ENCODE assay signal across 2 cellular contexts in the genomic region with DNA sequence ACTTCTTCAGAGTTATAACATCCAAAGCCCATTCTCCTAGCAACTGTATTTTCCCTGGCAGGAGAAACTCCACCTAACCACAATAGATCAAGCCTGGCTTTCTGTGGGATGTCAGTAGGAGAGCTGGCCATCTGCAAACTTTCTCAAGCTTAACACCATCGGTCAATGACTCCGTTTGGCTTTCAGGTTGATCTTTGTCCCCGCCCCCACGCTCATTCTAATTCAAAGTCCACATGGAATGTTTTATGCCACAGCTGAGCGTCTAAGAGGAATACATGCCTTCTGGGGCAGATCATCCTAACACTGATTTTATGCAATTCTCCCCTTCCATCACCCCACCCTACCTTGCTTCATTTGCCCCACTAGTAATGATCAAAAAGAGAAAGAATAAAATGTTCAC.
TF ChIP-seq lines count a peak whose summit lies in the region.

No MANE protein-coding gene starts in this region.

TF ChIP-seq in GM23338, 12 proteins besides CTCF, POLR2A, EP300 and RAD21:
- TF ChIP-seq ZNF114 (CRISPR knock-in tag; IDR thresholded peaks at IDR 0.05), result no peak
- TF ChIP-seq, protein P1, sequence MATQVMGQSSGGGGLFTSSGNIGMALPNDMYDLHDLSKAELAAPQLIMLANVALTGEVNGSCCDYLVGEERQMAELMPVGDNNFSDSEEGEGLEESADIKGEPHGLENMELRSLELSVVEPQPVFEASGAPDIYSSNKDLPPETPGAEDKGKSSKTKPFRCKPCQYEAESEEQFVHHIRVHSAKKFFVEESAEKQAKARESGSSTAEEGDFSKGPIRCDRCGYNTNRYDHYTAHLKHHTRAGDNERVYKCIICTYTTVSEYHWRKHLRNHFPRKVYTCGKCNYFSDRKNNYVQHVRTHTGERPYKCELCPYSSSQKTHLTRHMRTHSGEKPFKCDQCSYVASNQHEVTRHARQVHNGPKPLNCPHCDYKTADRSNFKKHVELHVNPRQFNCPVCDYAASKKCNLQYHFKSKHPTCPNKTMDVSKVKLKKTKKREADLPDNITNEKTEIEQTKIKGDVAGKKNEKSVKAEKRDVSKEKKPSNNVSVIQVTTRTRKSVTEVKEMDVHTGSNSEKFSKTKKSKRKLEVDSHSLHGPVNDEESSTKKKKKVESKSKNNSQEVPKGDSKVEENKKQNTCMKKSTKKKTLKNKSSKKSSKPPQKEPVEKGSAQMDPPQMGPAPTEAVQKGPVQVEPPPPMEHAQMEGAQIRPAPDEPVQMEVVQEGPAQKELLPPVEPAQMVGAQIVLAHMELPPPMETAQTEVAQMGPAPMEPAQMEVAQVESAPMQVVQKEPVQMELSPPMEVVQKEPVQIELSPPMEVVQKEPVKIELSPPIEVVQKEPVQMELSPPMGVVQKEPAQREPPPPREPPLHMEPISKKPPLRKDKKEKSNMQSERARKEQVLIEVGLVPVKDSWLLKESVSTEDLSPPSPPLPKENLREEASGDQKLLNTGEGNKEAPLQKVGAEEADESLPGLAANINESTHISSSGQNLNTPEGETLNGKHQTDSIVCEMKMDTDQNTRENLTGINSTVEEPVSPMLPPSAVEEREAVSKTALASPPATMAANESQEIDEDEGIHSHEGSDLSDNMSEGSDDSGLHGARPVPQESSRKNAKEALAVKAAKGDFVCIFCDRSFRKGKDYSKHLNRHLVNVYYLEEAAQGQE (IDR thresholded peaks at IDR 0.05; ENCODE audit: unreplicated experiment), result no peak
- TF ChIP-seq, protein P2, sequence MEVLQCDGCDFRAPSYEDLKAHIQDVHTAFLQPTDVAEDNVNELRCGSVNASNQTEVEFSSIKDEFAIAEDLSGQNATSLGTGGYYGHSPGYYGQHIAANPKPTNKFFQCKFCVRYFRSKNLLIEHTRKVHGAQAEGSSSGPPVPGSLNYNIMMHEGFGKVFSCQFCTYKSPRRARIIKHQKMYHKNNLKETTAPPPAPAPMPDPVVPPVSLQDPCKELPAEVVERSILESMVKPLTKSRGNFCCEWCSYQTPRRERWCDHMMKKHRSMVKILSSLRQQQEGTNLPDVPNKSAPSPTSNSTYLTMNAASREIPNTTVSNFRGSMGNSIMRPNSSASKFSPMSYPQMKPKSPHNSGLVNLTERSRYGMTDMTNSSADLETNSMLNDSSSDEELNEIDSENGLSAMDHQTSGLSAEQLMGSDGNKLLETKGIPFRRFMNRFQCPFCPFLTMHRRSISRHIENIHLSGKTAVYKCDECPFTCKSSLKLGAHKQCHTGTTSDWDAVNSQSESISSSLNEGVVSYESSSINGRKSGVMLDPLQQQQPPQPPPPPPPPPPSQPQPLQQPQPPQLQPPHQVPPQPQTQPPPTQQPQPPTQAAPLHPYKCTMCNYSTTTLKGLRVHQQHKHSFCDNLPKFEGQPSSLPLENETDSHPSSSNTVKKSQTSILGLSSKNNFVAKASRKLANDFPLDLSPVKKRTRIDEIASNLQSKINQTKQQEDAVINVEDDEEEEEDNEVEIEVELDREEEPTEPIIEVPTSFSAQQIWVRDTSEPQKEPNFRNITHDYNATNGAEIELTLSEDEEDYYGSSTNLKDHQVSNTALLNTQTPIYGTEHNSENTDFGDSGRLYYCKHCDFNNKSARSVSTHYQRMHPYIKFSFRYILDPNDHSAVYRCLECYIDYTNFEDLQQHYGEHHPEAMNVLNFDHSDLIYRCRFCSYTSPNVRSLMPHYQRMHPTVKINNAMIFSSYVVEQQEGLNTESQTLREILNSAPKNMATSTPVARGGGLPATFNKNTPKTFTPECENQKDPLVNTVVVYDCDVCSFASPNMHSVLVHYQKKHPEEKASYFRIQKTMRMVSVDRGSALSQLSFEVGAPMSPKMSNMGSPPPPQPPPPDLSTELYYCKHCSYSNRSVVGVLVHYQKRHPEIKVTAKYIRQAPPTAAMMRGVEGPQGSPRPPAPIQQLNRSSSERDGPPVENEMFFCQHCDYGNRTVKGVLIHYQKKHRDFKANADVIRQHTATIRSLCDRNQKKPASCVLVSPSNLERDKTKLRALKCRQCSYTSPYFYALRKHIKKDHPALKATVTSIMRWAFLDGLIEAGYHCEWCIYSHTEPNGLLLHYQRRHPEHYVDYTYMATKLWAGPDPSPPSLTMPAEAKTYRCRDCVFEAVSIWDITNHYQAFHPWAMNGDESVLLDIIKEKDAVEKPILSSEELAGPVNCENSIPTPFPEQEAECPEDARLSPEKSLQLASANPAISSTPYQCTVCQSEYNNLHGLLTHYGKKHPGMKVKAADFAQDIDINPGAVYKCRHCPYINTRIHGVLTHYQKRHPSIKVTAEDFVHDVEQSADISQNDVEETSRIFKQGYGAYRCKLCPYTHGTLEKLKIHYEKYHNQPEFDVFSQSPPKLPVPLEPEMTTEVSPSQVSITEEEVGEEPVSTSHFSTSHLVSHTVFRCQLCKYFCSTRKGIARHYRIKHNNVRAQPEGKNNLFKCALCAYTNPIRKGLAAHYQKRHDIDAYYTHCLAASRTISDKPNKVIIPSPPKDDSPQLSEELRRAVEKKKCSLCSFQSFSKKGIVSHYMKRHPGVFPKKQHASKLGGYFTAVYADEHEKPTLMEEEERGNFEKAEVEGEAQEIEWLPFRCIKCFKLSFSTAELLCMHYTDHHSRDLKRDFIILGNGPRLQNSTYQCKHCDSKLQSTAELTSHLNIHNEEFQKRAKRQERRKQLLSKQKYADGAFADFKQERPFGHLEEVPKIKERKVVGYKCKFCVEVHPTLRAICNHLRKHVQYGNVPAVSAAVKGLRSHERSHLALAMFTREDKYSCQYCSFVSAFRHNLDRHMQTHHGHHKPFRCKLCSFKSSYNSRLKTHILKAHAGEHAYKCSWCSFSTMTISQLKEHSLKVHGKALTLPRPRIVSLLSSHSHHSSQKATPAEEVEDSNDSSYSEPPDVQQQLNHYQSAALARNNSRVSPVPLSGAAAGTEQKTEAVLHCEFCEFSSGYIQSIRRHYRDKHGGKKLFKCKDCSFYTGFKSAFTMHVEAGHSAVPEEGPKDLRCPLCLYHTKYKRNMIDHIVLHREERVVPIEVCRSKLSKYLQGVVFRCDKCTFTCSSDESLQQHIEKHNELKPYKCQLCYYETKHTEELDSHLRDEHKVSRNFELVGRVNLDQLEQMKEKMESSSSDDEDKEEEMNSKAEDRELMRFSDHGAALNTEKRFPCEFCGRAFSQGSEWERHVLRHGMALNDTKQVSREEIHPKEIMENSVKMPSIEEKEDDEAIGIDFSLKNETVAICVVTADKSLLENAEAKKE (CRISPR knock-in tag; IDR thresholded peaks at IDR 0.05), result peak; percentile 44; the same call in 1 of the 2 replicates

TF ChIP-seq in neural cell, 6 proteins besides CTCF, POLR2A, EP300 and RAD21:
- TF ChIP-seq POLR2AphosphoS5 (IDR thresholded peaks at IDR 0.05) (no peak), TAF1 (IDR thresholded peaks at IDR 0.05; ENCODE audit: low read depth) (no peak), SMC3 (conservative IDR thresholded peaks at IDR 0.05; ENCODE audit: poor library complexity) (no peak), MXI1 (conservative IDR thresholded peaks at IDR 0.05; ENCODE audit: poor library complexity, severe bottlenecking) (no peak), EZH2 (IDR thresholded peaks at IDR 0.05; ENCODE audit: borderline replicate concordance, insufficient read depth, low read length, poor library complexity, severe bottlenecking) (no peak)
- TF ChIP-seq, protein P1 (IDR thresholded peaks at IDR 0.05; ENCODE audit: borderline replicate concordance), result no peak
